In the genomic region with DNA sequence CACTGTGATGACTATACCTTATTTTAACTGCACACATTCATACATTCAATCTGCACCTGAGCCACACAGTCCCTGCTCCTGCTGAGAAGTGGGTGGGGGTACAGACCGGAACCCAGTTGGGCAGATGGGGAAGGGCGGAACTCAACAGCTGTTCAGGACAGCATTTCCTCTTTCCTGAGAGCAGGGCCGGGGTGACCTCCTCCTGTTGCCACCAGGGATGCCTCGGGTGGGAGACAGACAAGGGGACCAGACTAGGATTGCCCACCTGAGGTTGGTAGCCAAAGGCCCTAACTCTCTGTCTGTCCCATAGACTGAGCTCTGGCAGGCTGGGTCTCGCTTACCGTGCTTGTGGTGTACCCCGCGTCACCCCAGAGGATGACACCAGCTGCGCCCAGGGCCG, we compare ENCODE assay signal across 15 cellular contexts. TPM values are rescaled to one million over a fixed set of nuclear protein-coding genes. Genes with fewer than 3 reads are reported as not detected.
A peak's percentile ranks its signal among the peaks of the same experiment; 100 is the strongest.
DNase-seq lines count a peak whose midpoint lies in the region; ATAC-seq and TF ChIP-seq lines count a peak whose summit lies in the region.
"Had no signal": no experiment of that assay in that cellular context is flagged by ENCODE, and none has a peak within 500 bp of the region (broad histone marks: within the 10 kb centered on the region; RNA-seq: fewer than 3 reads in every experiment).

No MANE protein-coding gene starts in this region.

- no peak overlapping the region for H3K18ac ChIP-seq in neuronal stem cell (ENCODE audit: low read length)

- peaks cover 34% of the 10 kb centered on the region for H3K79me1 ChIP-seq in neuronal stem cell (ENCODE audit: low read depth, low read length)

- no peak overlapping the region for H2BK5ac ChIP-seq in neuronal stem cell (ENCODE audit: low read length)

- H3K9me3 Mint-ChIP-seq in CD4-positive, alpha-beta T cell = no peaks in the 10 kb centered on the region

- no peak overlapping the region for H4K8ac ChIP-seq in neuronal stem cell (ENCODE audit: low read depth, low read length)

- no peaks in the 10 kb centered on the region for H3K9me2 ChIP-seq in PC-3 (replicated peaks; ENCODE audit: low read length)
- H3K9me2 ChIP-seq: SK-N-SH had no signal

- no peak overlapping the region for H3K14ac ChIP-seq in neuronal stem cell (ENCODE audit: low read length)

- no peak for DNase-seq in CD4-positive, alpha-beta T cell
- DNase-seq in PC-3 = no peak
- DNase-seq in esophagus squamous epithelium (lab: John Stamatoyannopoulos, UW) = no peak
- no peak for DNase-seq in neuronal stem cell (ENCODE audit: low spot score)
- no peak for DNase-seq in H4 (ENCODE audit: low spot score)
- no peak for DNase-seq in amygdala (lab: John Stamatoyannopoulos, UW)
- DNase-seq: activated CD4-positive, alpha-beta T cell treated with anti-CD3 and anti-CD28 coated beads, Interleukin-2, amount 50 U/mL, for 48 hours; effector memory CD4-positive, alpha-beta T cell; hypothalamus; NCI-H1092; NCI-H524 treated with DMSO at 0.1 percent for 48 hours; SK-N-SH had no signal

- no peaks in the 10 kb centered on the region for H3K27me3 Mint-ChIP-seq in CD4-positive, alpha-beta T cell

- no TSS peak for BruUV-seq in PC-3 (replicated peaks; lab: Mats Ljungman, UMichigan)

- H2BK12ac ChIP-seq in neuronal stem cell (ENCODE audit: low read length) = no peak overlapping the region

- no peaks in the 10 kb centered on the region for H3K9me3 ChIP-seq in CD4-positive, alpha-beta T cell (ENCODE audit: control insufficient read depth, low read length)
- no peaks in the 10 kb centered on the region for H3K9me3 ChIP-seq in PC-3 (ENCODE audit: low read length)
- no peaks in the 10 kb centered on the region for H3K9me3 ChIP-seq in esophagus squamous epithelium
- peaks cover 0 to 4% of the 10 kb centered on the region in 2 donors for H3K9me3 ChIP-seq in neuronal stem cell (replicated peaks in 1 of 2; ENCODE audit: control insufficient read depth in 2 of 2, insufficient read depth in 1 of 2, low read depth in 1 of 2, low read length in 2 of 2)
- H3K9me3 ChIP-seq: SK-N-SH had no signal

- no peak overlapping the region for H2BK120ac ChIP-seq in neuronal stem cell (ENCODE audit: low read depth, low read length)

- peaks cover 6% of the 10 kb centered on the region for H3K36me3 ChIP-seq in PC-3 (ENCODE audit: low read depth, low read length)
- H3K36me3 ChIP-seq in esophagus squamous epithelium = peaks cover 0 to 39% (median 11%) of the 10 kb centered on the region in 3 donors
- H3K36me3 ChIP-seq in neuronal stem cell (replicated peaks in 1 of 2; ENCODE audit: control insufficient read depth in 2 of 2, insufficient read depth in 2 of 2, low read length in 2 of 2) = peaks cover 47 to 58% of the 10 kb centered on the region in 2 donors

- H2AFZ ChIP-seq in PC-3 (ENCODE audit: low read length) (no peak overlapping the region), neuronal stem cell (ENCODE audit: low read length) (no peak overlapping the region)

- H4K91ac ChIP-seq in neuronal stem cell (ENCODE audit: low read depth, low read length, poor library complexity) = no peak overlapping the region

- H3K9ac ChIP-seq in PC-3 (ENCODE audit: low read length) = no peak overlapping the region
- peak overlapping the region; percentile 25 for H3K9ac ChIP-seq in neuronal stem cell (ENCODE audit: low read depth, low read length, poor library complexity)
- H3K9ac ChIP-seq: SK-N-SH had no signal

- H3K4me3 ChIP-seq in PC-3 (ENCODE audit: low read length) = no peak overlapping the region
- H3K4me3 ChIP-seq in esophagus squamous epithelium = peak overlapping the region in 2 of 4 donors; percentile 91 to 98
- H3K4me3 ChIP-seq in neuronal stem cell (ENCODE audit: low read length in 2 of 2) = no peak overlapping the region
- H3K4me3 ChIP-seq: smooth muscle cell had no signal

- no peak for TF ChIP-seq POLR2A in esophagus squamous epithelium (IDR thresholded peaks at IDR 0.05)

- CTCF ChIA-PET in CD4-positive, alpha-beta T cell (lab: Charles Lee) = no interaction called here
- CTCF ChIA-PET in PC-3 (lab: Charles Lee) = no interaction called here

- peaks cover 40% of the 10 kb centered on the region for H3K4me1 Mint-ChIP-seq in CD4-positive, alpha-beta T cell (ENCODE audit: low read depth)

- no peaks in the 10 kb centered on the region for H3K36me3 Mint-ChIP-seq in CD4-positive, alpha-beta T cell (ENCODE audit: low read depth)

- WGBS in esophagus squamous epithelium, 2 donors = 40% methylated on average over 1 of the region's 10 CpGs; no CpG with 5 or more reads in 1 of the 2 donors
- no CpG with 5 or more reads among the region's 10 CpGs for WGBS in neuronal stem cell (ENCODE audit: extremely low coverage in 2 of 2, insufficient read length in 2 of 2, insufficient replicate concordance in 1 of 2), 2 donors

- H3K4me3 Mint-ChIP-seq in CD4-positive, alpha-beta T cell = peak overlapping the region; percentile 74

- no peak overlapping the region for H3K27ac ChIP-seq in CD4-positive, alpha-beta T cell (ENCODE audit: low read depth, low read length)
- no peak overlapping the region for H3K27ac ChIP-seq in PC-3 (ENCODE audit: low read length)
- peak overlapping the region; percentile 93 to 98 (median 96) for H3K27ac ChIP-seq in esophagus squamous epithelium
- H3K27ac ChIP-seq in neuronal stem cell (replicated peaks; ENCODE audit: low read length) = no peak overlapping the region

- H3K27ac Mint-ChIP-seq in CD4-positive, alpha-beta T cell = peak overlapping the region; percentile 24

- intact Hi-C loops in CD4-positive, alpha-beta T cell (cut with DNase I, micrococcal nuclease) = loop anchor here in 1 of 2 experiments (1.0 kb wide), 1 partner anchor 16 kb away; no protein-coding TSS in a partner anchor
- intact Hi-C loops in PC-3 (cut with micrococcal nuclease) = no loop called here
- intact Hi-C loops in esophagus squamous epithelium (cut with DNase I) = no loop called here

- no peak overlapping the region for H2BK15ac ChIP-seq in neuronal stem cell (ENCODE audit: low read length)

- H3K4ac ChIP-seq in neuronal stem cell (ENCODE audit: low read length) = no peak overlapping the region

- peak overlapping the region; percentile 32 for H3K23ac ChIP-seq in neuronal stem cell (ENCODE audit: low read depth, low read length, poor library complexity)

- H3K4me2 ChIP-seq in PC-3 (ENCODE audit: low read length) (peak overlapping the region; percentile 88), neuronal stem cell (ENCODE audit: insufficient read depth, low read length, poor library complexity, severe bottlenecking) (no peak overlapping the region)
- H3K4me2 ChIP-seq: SK-N-SH, smooth muscle cell had no signal

- peak overlapping the region; percentile 57 for H2AK5ac ChIP-seq in neuronal stem cell (ENCODE audit: low read depth, low read length)

- no peak for ATAC-seq in CD4-positive, alpha-beta T cell (ENCODE audit: poor library complexity)
- ATAC-seq in PC-3 = no peak
- no peak for ATAC-seq in HG03565 (IDR thresholded peaks at IDR 0.05; ENCODE audit: unreplicated experiment)
- no peak for ATAC-seq in HG03095 (IDR thresholded peaks at IDR 0.05; ENCODE audit: unreplicated experiment)

- POLR2A ChIA-PET in CD4-positive, alpha-beta T cell (lab: Charles Lee) = interaction anchor here (1.4 to 2.8 kb wide), 2 partner anchors 18 to 19 kb away, joined by 9 to 16 read pairs; partner anchors contain the start of genes HYAL3 and NAA80
- POLR2A ChIA-PET in PC-3 (lab: Charles Lee; ENCODE audit: unreplicated experiment) = no interaction called here

- TF ChIP-seq CTCF in CD4-positive, alpha-beta T cell (IDR thresholded peaks at IDR 0.05) = no peak
- no peak for TF ChIP-seq CTCF in PC-3 (conservative IDR thresholded peaks at IDR 0.05; ENCODE audit: low read depth, low read length)
- no peak for TF ChIP-seq CTCF in esophagus squamous epithelium (IDR thresholded peaks at IDR 0.05)

- no peaks in the 10 kb centered on the region for H4K20me1 ChIP-seq in PC-3 (ENCODE audit: low read length)

- H3K4me1 ChIP-seq in PC-3 (ENCODE audit: insufficient read depth, low read length) = peaks cover 48% of the 10 kb centered on the region
- peaks cover 58 to 93% (median 63%) of the 10 kb centered on the region in 3 donors for H3K4me1 ChIP-seq in esophagus squamous epithelium
- peaks cover 24 to 35% of the 10 kb centered on the region in 2 donors for H3K4me1 ChIP-seq in neuronal stem cell (ENCODE audit: control insufficient read depth in 2 of 2, insufficient read depth in 1 of 2, low read depth in 1 of 2, low read length in 2 of 2)

- H3F3A ChIP-seq in PC-3 (ENCODE audit: low read length, unreplicated experiment) = peaks cover 13% of the 10 kb centered on the region

- H3K79me2 ChIP-seq in PC-3 (ENCODE audit: low read length) = peaks cover 35% of the 10 kb centered on the region

- H3K27me3 ChIP-seq in CD4-positive, alpha-beta T cell (ENCODE audit: control insufficient read depth, insufficient read depth, low read length) = no peaks in the 10 kb centered on the region
- no peaks in the 10 kb centered on the region for H3K27me3 ChIP-seq in PC-3 (ENCODE audit: low read length)
- H3K27me3 ChIP-seq in esophagus squamous epithelium = no peaks in the 10 kb centered on the region
- H3K27me3 ChIP-seq in neuronal stem cell (ENCODE audit: control insufficient read depth in 3 of 3, insufficient read depth in 3 of 3, low read depth in 1 of 3, low read length in 3 of 3) = no peaks in the 10 kb centered on the region

RNA-seq across cellular contexts. Expression of gene HYAL2, which starts 3.9 kb away (rescaled TPM):
- 1 to 10 TPM; 1.1 to 1.2 TPM for total RNA-seq in CD4-positive, alpha-beta T cell
- total RNA-seq in PC-3 (2014; rRNA removed) = 97.8 and 111 TPM in 2 replicates
- total RNA-seq in esophagus squamous epithelium = 10 to 100 TPM; 36.7 to 68.9 (median 51.5) TPM
- 51.4 TPM for polyA plus RNA-seq in neuronal stem cell (2013, experiment 1 of 2)
- 52.0 TPM for polyA plus RNA-seq in neuronal stem cell (2013, experiment 2 of 2)
- 40.7 and 41.1 TPM in 2 replicates for total RNA-seq in H4 (2014; rRNA removed; shearing (Covaris generic))

RNA-seq across cellular contexts. Expression of gene TUSC2, which starts 9.4 kb away (rescaled TPM):
- total RNA-seq in CD4-positive, alpha-beta T cell = 10 to 100 TPM; 23.1 to 24.7 TPM
- total RNA-seq in PC-3 (2014; rRNA removed) (143 and 156 TPM in 2 replicates), esophagus squamous epithelium (10 to 100 TPM; 16.0 to 42.9 (median 27.4) TPM)
- 28.3 TPM for polyA plus RNA-seq in neuronal stem cell (2013, experiment 1 of 2)
- 27.7 TPM for polyA plus RNA-seq in neuronal stem cell (2013, experiment 2 of 2)
- total RNA-seq in H4 (2014; rRNA removed; shearing (Covaris generic)) = 11.5 and 29.1 TPM in 2 replicates

RNA-seq across cellular contexts. Expression of gene HYAL1, which starts 15.2 kb away (rescaled TPM):
- under 1 TPM in 1 of 2 experiments, not detected in 1; 0.38 TPM for total RNA-seq in CD4-positive, alpha-beta T cell
- total RNA-seq in PC-3 (2014; rRNA removed) (0.23 and 1.3 TPM in 2 replicates), esophagus squamous epithelium (1 to 10 TPM; 1.8 to 8.9 (median 4.8) TPM)
- polyA plus RNA-seq in neuronal stem cell (2013, experiment 1 of 2) = 1.6 TPM
- polyA plus RNA-seq in neuronal stem cell (2013, experiment 2 of 2) = 1.6 TPM
- total RNA-seq in H4 (2014; rRNA removed; shearing (Covaris generic)) = not detected in 2 replicates
- polyA plus RNA-seq: smooth muscle cell had no signal

RNA-seq across cellular contexts. Expression of gene HYAL3, which starts 19.4 kb away (rescaled TPM):
- total RNA-seq in CD4-positive, alpha-beta T cell = 1 to 10 TPM; 3.0 to 3.2 TPM
- total RNA-seq in PC-3 (2014; rRNA removed) (13.2 and 20.8 TPM in 2 replicates), esophagus squamous epithelium (1 to 10 TPM; 5.3 to 7.9 (median 5.8) TPM)
- 2.5 TPM for polyA plus RNA-seq in neuronal stem cell (2013, experiment 1 of 2)
- polyA plus RNA-seq in neuronal stem cell (2013, experiment 2 of 2) = 2.0 TPM
- 1.3 and 2.8 TPM in 2 replicates for total RNA-seq in H4 (2014; rRNA removed; shearing (Covaris generic))

RNA-seq across cellular contexts. Expression of gene NAA80, which starts 19.4 kb away (rescaled TPM):
- 10 to 100 TPM; 47.0 to 48.8 TPM for total RNA-seq in CD4-positive, alpha-beta T cell
- 8.7 and 16.6 TPM in 2 replicates for total RNA-seq in PC-3 (2014; rRNA removed)
- total RNA-seq in esophagus squamous epithelium = 10 to 100 TPM in 1 of 4 donors, 1 to 10 TPM in 3; 6.0 to 16.2 (median 7.7) TPM
- polyA plus RNA-seq in neuronal stem cell (2013, experiment 1 of 2) = 16.7 TPM
- polyA plus RNA-seq in neuronal stem cell (2013, experiment 2 of 2) = 16.1 TPM
- 2.4 and 4.6 TPM in 2 replicates for total RNA-seq in H4 (2014; rRNA removed; shearing (Covaris generic))

Comparison
In these comparisons a context has a peak if more than half of its experiments do, and no peak if none do; other contexts are left out.
1. H3K27ac ChIP-seq: peak in esophagus squamous epithelium (4 of 4); none in CD4-positive, alpha-beta T cell (single experiment), PC-3 (single experiment) and neuronal stem cell (single experiment).
2. RNA of gene HYAL2, which starts 3.9 kb away (total RNA-seq): 97.8 to 111 TPM in PC-3, 36.7 to 68.9 TPM in esophagus squamous epithelium and 40.7 to 41.1 TPM in H4; 1.1 to 1.2 TPM in CD4-positive, alpha-beta T cell; every median in the first group is over 10 times any median in the second.